ENCODE assay signal across 28 cellular contexts in genomic region chr20:64266988-64267387, GRCh38.
"Had no signal": no experiment of that assay in that cellular context is flagged by ENCODE, and none has a peak within 500 bp of the region (broad histone marks: within the 10 kb centered on the region; RNA-seq: fewer than 3 reads in every experiment).

No MANE protein-coding gene starts in this region.

- H3K27ac ChIP-seq: KMS-11, RWPE1, SJCRH30, WERI-Rb-1 had no signal

- ATAC-seq: activated CD8-positive, alpha-beta memory T cell treated with anti-CD3 and anti-CD28 coated beads, Interleukin-2, amount 10 ng/mL, durations not matched to agents 7 days and 5 days; activated naive CD8-positive, alpha-beta T cell treated with anti-CD3 and anti-CD28 coated beads, Interleukin-2, amount 50 U/mL, for 24 hours; PC-3 had no signal

- H3K27me3 ChIP-seq: SJCRH30 had no signal

- H3K4me3 ChIP-seq: SJCRH30, SK-N-MC had no signal

- DNase-seq: activated CD4-positive, alpha-beta memory T cell treated with anti-CD3 and anti-CD28 coated beads, Interleukin-2, amount 10 ng/mL, durations not matched to agents 7 days and 5 days; activated CD4-positive, alpha-beta T cell treated with anti-CD3 and anti-CD28 coated beads for 1 hour; activated CD4-positive, alpha-beta T cell treated with anti-CD3 and anti-CD28 coated beads for 48 hours; activated CD4-positive, CD25-positive, alpha-beta regulatory T cell; activated CD8-positive, alpha-beta memory T cell treated with anti-CD3 and anti-CD28 coated beads for 24 hours; activated CD8-positive, alpha-beta memory T cell treated with anti-CD3 and anti-CD28 coated beads, Interleukin-2, amount 10 ng/mL, durations not matched to agents 7 days and 5 days; activated CD8-positive, alpha-beta memory T cell treated with anti-CD3 and anti-CD28 coated beads, Interleukin-2, amount 50 U/mL, for 48 hours; activated effector memory CD4-positive, alpha-beta T cell treated with Interleukin-2 at 50 U/mL for 16 hours; activated naive CD4-positive, alpha-beta T cell treated with anti-CD3 and anti-CD28 coated beads, Interleukin-2, amount 10 ng/mL, durations not matched to agents 7 days and 5 days; activated naive CD8-positive, alpha-beta T cell treated with anti-CD3 and anti-CD28 coated beads, Interleukin-2, amount 50 U/mL, for 24 hours; activated T-cell treated with anti-CD3 and anti-CD28 coated beads, Interleukin-2, amount 50 U/mL, for 48 hours; anterior cingulate cortex; MM.1S; MV-4-11; NCI-H1092; NCI-H1436 treated with DMSO at 0.1 percent for 48 hours; NCI-H1694 treated with DMSO at 0.1 percent for 48 hours; NCI-H2029; NCI-H345; NCI-H524 treated with DMSO at 0.1 percent for 48 hours; PC-3; SHP77; SJCRH30; T1000; WERI-Rb-1 had no signal

- H3K36me3 ChIP-seq: SJCRH30, WERI-Rb-1 had no signal

- H3K4me1 ChIP-seq: SJCRH30 had no signal

- H3K9me3 ChIP-seq: SJCRH30 had no signal
